Comparison of ENCODE assay signal across 17 cellular contexts in genomic region chr2:10981941-10982381, GRCh38.
"Had no signal": no experiment of that assay in that cellular context is flagged by ENCODE, and none has a peak within 500 bp of the region (broad histone marks: within the 10 kb centered on the region; RNA-seq: fewer than 3 reads in every experiment).

No MANE protein-coding gene starts in this region.

- H3K27ac ChIP-seq: left lung, parathyroid adenoma, psoas muscle, sigmoid colon, skin epidermis, thyroid gland had no signal

- H3K27me3 ChIP-seq: thyroid gland had no signal

- H3K9me3 ChIP-seq: left lung, psoas muscle, sigmoid colon, thyroid gland had no signal

- H3K36me3 ChIP-seq: left lung, sigmoid colon, thyroid gland had no signal

- H3K4me1 ChIP-seq: left lung, parathyroid adenoma, psoas muscle, sigmoid colon had no signal

- H3K4me3 ChIP-seq: dorsolateral prefrontal cortex, left lung, lung, psoas muscle, sigmoid colon, skin epidermis, thyroid gland had no signal

- DNase-seq: cortex of kidney; effector CD8-positive, alpha-beta T cell; foreskin melanocyte; immature natural killer cell; mesenchymal stem cell; naive B cell; psoas muscle; retina; sigmoid colon; stimulated activated CD4-positive, alpha-beta T cell treated with anti-CD3 and anti-CD28 coated beads, Interleukin-12 subunit alpha, Interleukin-12 subunit beta, amount 100 ng/mL, for 4 hours; stimulated activated naive CD4-positive, alpha-beta T cell treated with Interleukin-2 at 50 U/mL for 16 hours; thyroid gland had no signal
